In genomic region chr3:108099679-108100428, GRCh38 we compare ENCODE assay signal across 8 cellular contexts. TPM values are rescaled to one million over a fixed set of nuclear protein-coding genes. Genes with fewer than 3 reads are reported as not detected.
DNase-seq lines count a peak whose midpoint lies in the region; ATAC-seq and TF ChIP-seq lines count a peak whose summit lies in the region.

No MANE protein-coding gene starts in this region.

- no peak overlapping the region for H2BK5ac ChIP-seq in neuronal stem cell (ENCODE audit: low read length)

- no peak overlapping the region for H3K18ac ChIP-seq in neuronal stem cell (ENCODE audit: low read length)

- peak overlapping the region; percentile 24 for H2AFZ ChIP-seq in neuronal stem cell (ENCODE audit: low read length)

- H3K4me3 Mint-ChIP-seq in T-helper 1 cell treated with Interleukin-12 subunit alpha and Interleukin-12 subunit beta and Interleukin-4 antibody, amounts not matched to agents 30 μg/mL and 1 μg/mL, for 36 hours = peak overlapping the region; percentile 8

- H2AK5ac ChIP-seq in neuronal stem cell (ENCODE audit: low read depth, low read length) = no peak overlapping the region

- H3K4me1 ChIP-seq in neuronal stem cell (ENCODE audit: control insufficient read depth in 2 of 2, insufficient read depth in 1 of 2, low read depth in 1 of 2, low read length in 2 of 2) (peaks cover 2 to 18% of the 10 kb centered on the region in 2 donors), ovary (ENCODE audit: insufficient read depth) (no peaks in the 10 kb centered on the region)

- H3K27ac Mint-ChIP-seq in T-helper 1 cell treated with Interleukin-12 subunit alpha and Interleukin-12 subunit beta and Interleukin-4 antibody, amounts not matched to agents 30 μg/mL and 1 μg/mL, for 36 hours = peak overlapping the region; percentile 60

- H2BK15ac ChIP-seq in neuronal stem cell (ENCODE audit: low read length) = peak overlapping the region; percentile 49

- no CpG with 5 or more reads among the region's 9 CpGs for WGBS in neuronal stem cell (ENCODE audit: extremely low coverage in 2 of 2, insufficient read length in 2 of 2, insufficient replicate concordance in 1 of 2), 2 donors
- 84 to 90% (median 89%) methylated on average over 9 of the region's 9 CpGs for WGBS in ovary, 3 donors

- TF ChIP-seq CTCF in ovary (IDR thresholded peaks at IDR 0.05) = no peak

- H3K27ac ChIP-seq in neuronal stem cell (replicated peaks; ENCODE audit: low read length) = no peak overlapping the region
- H3K27ac ChIP-seq in ovary = no peak overlapping the region

- H3K4me3 ChIP-seq in neuronal stem cell (ENCODE audit: low read length in 2 of 2) = no peak overlapping the region
- no peak overlapping the region for H3K4me3 ChIP-seq in ovary

- no peak overlapping the region for H2BK12ac ChIP-seq in neuronal stem cell (ENCODE audit: low read length)

- H3K27me3 ChIP-seq in neuronal stem cell (ENCODE audit: control insufficient read depth in 3 of 3, insufficient read depth in 3 of 3, low read depth in 1 of 3, low read length in 3 of 3) = no peaks in the 10 kb centered on the region
- H3K27me3 ChIP-seq in ovary = no peaks in the 10 kb centered on the region

- H3K9me3 Mint-ChIP-seq in T-helper 1 cell treated with Interleukin-12 subunit alpha and Interleukin-12 subunit beta and Interleukin-4 antibody, amounts not matched to agents 30 μg/mL and 1 μg/mL, for 36 hours = no peaks in the 10 kb centered on the region

- DNase-seq in T-helper 1 cell (no peak), OCI-M2 (lab: John Stamatoyannopoulos, UW; ENCODE audit: unreplicated experiment) (peak; percentile 61), neuronal stem cell (ENCODE audit: low spot score) (no peak), ovary (no peak), iPS-NIHi7 (ENCODE audit: extremely low spot score) (no peak), globus pallidus (ENCODE audit: low spot score) (no peak)

- H3K4ac ChIP-seq in neuronal stem cell (ENCODE audit: low read length) = no peak overlapping the region

- no peak overlapping the region for H3K4me2 ChIP-seq in neuronal stem cell (ENCODE audit: insufficient read depth, low read length, poor library complexity, severe bottlenecking)

- H3K79me1 ChIP-seq in neuronal stem cell (ENCODE audit: low read depth, low read length) = no peaks in the 10 kb centered on the region

- H3K14ac ChIP-seq in neuronal stem cell (ENCODE audit: low read length) = no peak overlapping the region

- H3K27me3 Mint-ChIP-seq in T-helper 1 cell treated with Interleukin-12 subunit alpha and Interleukin-12 subunit beta and Interleukin-4 antibody, amounts not matched to agents 30 μg/mL and 1 μg/mL, for 36 hours (ENCODE audit: low read depth) = peaks cover 22% of the 10 kb centered on the region

- ATAC-seq in HG02763 (IDR thresholded peaks at IDR 0.05; ENCODE audit: unreplicated experiment) = peak; percentile 21

- H3K23ac ChIP-seq in neuronal stem cell (ENCODE audit: low read depth, low read length, poor library complexity) = no peak overlapping the region

- no peak overlapping the region for H4K8ac ChIP-seq in neuronal stem cell (ENCODE audit: low read depth, low read length)

- H2BK120ac ChIP-seq in neuronal stem cell (ENCODE audit: low read depth, low read length) = no peak overlapping the region

- TF ChIP-seq EP300 in ovary (IDR thresholded peaks at IDR 0.05) = no peak

- TF ChIP-seq POLR2A in ovary (IDR thresholded peaks at IDR 0.05) = no peak

- peaks cover 3% of the 10 kb centered on the region for H3K36me3 Mint-ChIP-seq in T-helper 1 cell treated with Interleukin-12 subunit alpha and Interleukin-12 subunit beta and Interleukin-4 antibody, amounts not matched to agents 30 μg/mL and 1 μg/mL, for 36 hours (ENCODE audit: low read depth)

- H4K91ac ChIP-seq in neuronal stem cell (ENCODE audit: low read depth, low read length, poor library complexity) = no peak overlapping the region

- H3K9me3 ChIP-seq in neuronal stem cell (replicated peaks in 1 of 2; ENCODE audit: control insufficient read depth in 2 of 2, insufficient read depth in 1 of 2, low read depth in 1 of 2, low read length in 2 of 2) = no peaks in the 10 kb centered on the region
- H3K9me3 ChIP-seq in ovary = no peaks in the 10 kb centered on the region

- H3K36me3 ChIP-seq in neuronal stem cell (replicated peaks in 1 of 2; ENCODE audit: control insufficient read depth in 2 of 2, insufficient read depth in 2 of 2, low read length in 2 of 2) (no peaks in the 10 kb centered on the region), ovary (no peaks in the 10 kb centered on the region)

- H3K4me1 Mint-ChIP-seq in T-helper 1 cell treated with Interleukin-12 subunit alpha and Interleukin-12 subunit beta and Interleukin-4 antibody, amounts not matched to agents 30 μg/mL and 1 μg/mL, for 36 hours (ENCODE audit: low read depth) = peaks cover 25% of the 10 kb centered on the region

- intact Hi-C loops in ovary (cut with DNase I) = no loop called here

- no peak overlapping the region for H3K9ac ChIP-seq in neuronal stem cell (ENCODE audit: low read depth, low read length, poor library complexity)

RNA-seq across cellular contexts. Expression of gene CD47, which starts 9.0 kb away (rescaled TPM):
- polyA plus RNA-seq in neuronal stem cell (2013, experiment 1 of 2) = 32.0 TPM
- polyA plus RNA-seq in neuronal stem cell (2013, experiment 2 of 2) = 31.8 TPM
- 100 to 1,000 TPM in 1 of 7 donors, 10 to 100 TPM in 6; 48.9 to 137 (median 55.8) TPM for total RNA-seq in ovary
- polyA plus RNA-seq in ovary = 100 to 1,000 TPM in 1 of 2 donors, 10 to 100 TPM in 1; 24.1 to 148 TPM
